Comparison of ENCODE assay signal across 26 cellular contexts in genomic region chr2:110772383-110772755, GRCh38. TPM values are rescaled to one million over a fixed set of nuclear protein-coding genes. Genes with fewer than 3 reads are reported as not detected.
"Had no signal": no experiment of that assay in that cellular context is flagged by ENCODE, and none has a peak within 500 bp of the region (broad histone marks: within the 10 kb centered on the region; RNA-seq: fewer than 3 reads in every experiment).

No MANE protein-coding gene starts in this region.

- DNase-seq: effector CD4-positive, alpha-beta T cell; endodermal cell; foreskin melanocyte; heart right ventricle; hypothalamus; left colon; left ventricle myocardium superior; mesenchymal stem cell; midbrain; nucleus accumbens; ovary; right cardiac atrium; small intestine; stimulated activated CD4-positive, alpha-beta T cell treated with anti-CD3 and anti-CD28 coated beads, Interleukin-12 subunit alpha, Interleukin-12 subunit beta, amount 100 ng/mL, for 4 hours; stimulated activated naive CD8-positive, alpha-beta T cell treated with anti-CD3 and anti-CD28 coated beads, Interleukin-15, Interleukin-2, amounts not matched to agents 100 U/mL and 50 U/mL, for 24 hours; thyroid gland; upper lobe of left lung; uterus had no signal

- H3K4me3 ChIP-seq: coronary artery, heart right ventricle, lung, neural progenitor cell, ovary, suprapubic skin, thyroid gland, upper lobe of left lung, uterus had no signal

- H3K4me1 ChIP-seq: uterus had no signal

- H3K36me3 ChIP-seq: heart right ventricle, neural progenitor cell, ovary, suprapubic skin, thyroid gland, upper lobe of left lung, uterus had no signal

- H3K9ac ChIP-seq: neural progenitor cell had no signal

- H3K27me3 ChIP-seq: ovary, thyroid gland, upper lobe of left lung, uterus had no signal

- H3K9me3 ChIP-seq: heart right ventricle, ovary, suprapubic skin, thyroid gland, upper lobe of left lung, uterus had no signal

- H3K27ac ChIP-seq: neural progenitor cell, ovary, suprapubic skin, upper lobe of left lung, uterus had no signal

RNA-seq across cellular contexts. Expression of gene ACOXL, which starts 40.0 kb away (rescaled TPM):
- total RNA-seq: dermis microvascular lymphatic vessel endothelial cell, endothelial cell of umbilical vein, glomerular endothelial cell, heart right ventricle, posterior vena cava, right cardiac atrium had no signal
